Comparison of ENCODE assay signal across 9 cellular contexts in the genomic region with DNA sequence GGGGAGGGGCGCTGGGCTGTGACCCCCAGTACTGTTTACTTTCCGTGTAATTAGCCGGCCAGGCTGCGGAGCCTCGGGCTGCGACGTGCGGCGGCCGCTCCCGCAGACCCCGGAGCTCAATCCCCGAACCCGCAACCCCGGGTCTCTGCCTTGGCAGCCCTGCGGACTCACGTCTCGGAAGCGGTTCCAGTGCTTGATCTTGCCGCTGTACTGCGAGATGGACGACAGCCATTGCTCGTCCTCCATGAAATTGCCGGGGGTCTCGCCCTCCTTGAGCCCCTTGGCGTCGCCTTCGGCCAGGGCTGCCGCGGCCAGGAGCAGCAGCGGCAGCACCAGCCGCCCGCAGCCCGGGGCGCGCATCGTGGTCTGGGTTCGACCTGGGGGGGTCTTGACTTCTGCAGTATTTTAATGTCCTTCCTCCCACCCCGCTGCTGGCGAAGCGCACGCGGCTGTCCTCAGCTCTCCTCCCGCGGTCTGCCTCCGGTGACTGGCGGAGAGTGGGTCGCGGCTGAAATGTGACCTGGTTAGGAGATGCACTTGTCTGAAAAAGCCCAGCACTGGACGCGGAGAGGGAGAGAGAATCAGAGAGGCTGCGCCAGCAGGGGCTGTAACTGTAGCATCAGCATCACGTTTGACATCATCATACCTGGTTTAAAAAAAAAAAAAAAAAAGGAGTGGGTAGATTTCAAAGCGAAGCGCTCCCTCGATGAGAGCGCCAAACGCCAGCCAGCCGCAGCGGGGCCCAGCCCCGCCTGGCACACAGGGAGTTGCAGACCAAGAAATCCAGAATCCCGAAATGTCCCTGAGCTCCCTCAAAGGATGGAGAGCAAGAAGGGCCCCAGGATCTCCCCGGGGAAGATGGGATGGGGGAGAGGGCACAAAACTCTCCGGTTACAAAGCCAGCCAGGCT. TPM values are rescaled to one million over a fixed set of nuclear protein-coding genes. Genes with fewer than 3 reads are reported as not detected.
A peak's percentile ranks its signal among the peaks of the same experiment; 100 is the strongest.
DNase-seq lines count a peak whose midpoint lies in the region; ATAC-seq and TF ChIP-seq lines count a peak whose summit lies in the region.
"Had no signal": no experiment of that assay in that cellular context is flagged by ENCODE, and none has a peak within 500 bp of the region (broad histone marks: within the 10 kb centered on the region; RNA-seq: fewer than 3 reads in every experiment).

TSS of gene SPOCK2 (minus strand) at position 583 of the 910 bp plus-strand sequence. CDS start at position 360, 223 bp downstream.

- in situ Hi-C loops in GM13976 (cut with MboI; ENCODE audit: low sequenced_read_pairs, unreplicated experiment) (no loop called here), brain microvascular endothelial cell (cut with HindIII; ENCODE audit: low pct_ligation_motif_present, low sequenced_read_pairs) (no loop called here)

- ATAC-seq in WTC11 (peak; percentile 8), GM21529 (IDR thresholded peaks at IDR 0.05; ENCODE audit: unreplicated experiment) (no peak)

- H3K27ac ChIP-seq in brain microvascular endothelial cell, result no peak within 1 kb of the TSS
- H3K27ac ChIP-seq: KMS-11 had no signal

- peaks cover 55% of the 10 kb centered on the region for H3K27me3 Mint-ChIP-seq in WTC11 (ENCODE audit: low read depth)

- peaks cover 24% of the 10 kb centered on the region for H3K4me1 Mint-ChIP-seq in WTC11

- POLR2A ChIA-PET in WTC11 (lab: Charles Lee), result interaction anchor here (0.5 to 1.7 kb wide), 6 partner anchors 127 to 224 kb away, joined by 3 to 8 read pairs (median 6); partner anchors contain the start of genes ANAPC16, ASCC1 and DDIT4

- no peak within 1 kb of the TSS for H3K27ac Mint-ChIP-seq in WTC11

- H3K36me3 Mint-ChIP-seq in WTC11, result no peaks in the 10 kb centered on the region

- peak within 1 kb of the TSS; percentile 82 for H3K4me3 Mint-ChIP-seq in WTC11

- no peaks in the 10 kb centered on the region for H3K9me3 Mint-ChIP-seq in WTC11

- DNase-seq in GM13976 (ENCODE audit: low spot score), result peak; percentile 68
- peak; percentile 40 for DNase-seq in WTC11 (ENCODE audit: low spot score)
- DNase-seq in brain microvascular endothelial cell, result no peak
- DNase-seq in left kidney (ENCODE audit: low read depth, low spot score), result peak; percentile 94
- DNase-seq in stimulated activated CD4-positive, alpha-beta T cell treated with anti-CD3 and anti-CD28 coated beads, Interleukin-2, amount 100 ng/mL, for 24 hours, result peak; percentile 64 to 67
- DNase-seq in GM19240 (ENCODE audit: insufficient read length, low spot score), result no peak
- no peak for DNase-seq in foreskin melanocyte

- peaks cover 22% of the 10 kb centered on the region for H3K27me3 ChIP-seq in brain microvascular endothelial cell (replicated peaks)

- CTCF ChIA-PET in WTC11 (lab: Charles Lee), result interaction anchor here (0.5 to 3.8 kb wide), 15 partner anchors 18 to 479 kb away, joined by 3 to 32 read pairs (median 4); no protein-coding TSS in a partner anchor

- no peaks in the 10 kb centered on the region for H3K36me3 ChIP-seq in brain microvascular endothelial cell (replicated peaks)

- H3K4me3 ChIP-seq in brain microvascular endothelial cell (ENCODE audit: low read depth, low read length), result peak within 1 kb of the TSS; percentile 17

- no peak for TF ChIP-seq CTCF in GM13976 (IDR thresholded peaks at IDR 0.05; ENCODE audit: borderline replicate concordance, control extremely low read depth, extremely low read depth, insufficient read depth, missing control alignments)
- TF ChIP-seq CTCF in WTC11 (IDR thresholded peaks at IDR 0.05), result no peak
- no peak for TF ChIP-seq CTCF in brain microvascular endothelial cell (IDR thresholded peaks at IDR 0.05; ENCODE audit: low read depth, low read length, missing control alignments)

TF ChIP-seq in WTC11, 78 proteins besides CTCF, POLR2A, EP300 and RAD21:
- TF ChIP-seq CREB1 (CRISPR knock-in tag; IDR thresholded peaks at IDR 0.05), result no peak
- TF ChIP-seq, protein P1, sequence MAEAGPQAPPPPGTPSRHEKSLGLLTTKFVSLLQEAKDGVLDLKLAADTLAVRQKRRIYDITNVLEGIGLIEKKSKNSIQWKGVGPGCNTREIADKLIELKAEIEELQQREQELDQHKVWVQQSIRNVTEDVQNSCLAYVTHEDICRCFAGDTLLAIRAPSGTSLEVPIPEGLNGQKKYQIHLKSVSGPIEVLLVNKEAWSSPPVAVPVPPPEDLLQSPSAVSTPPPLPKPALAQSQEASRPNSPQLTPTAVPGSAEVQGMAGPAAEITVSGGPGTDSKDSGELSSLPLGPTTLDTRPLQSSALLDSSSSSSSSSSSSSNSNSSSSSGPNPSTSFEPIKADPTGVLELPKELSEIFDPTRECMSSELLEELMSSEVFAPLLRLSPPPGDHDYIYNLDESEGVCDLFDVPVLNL (CRISPR knock-in tag; IDR thresholded peaks at IDR 0.05; ENCODE audit: borderline replicate concordance, low read depth), result no peak
- TF ChIP-seq, protein P2, sequence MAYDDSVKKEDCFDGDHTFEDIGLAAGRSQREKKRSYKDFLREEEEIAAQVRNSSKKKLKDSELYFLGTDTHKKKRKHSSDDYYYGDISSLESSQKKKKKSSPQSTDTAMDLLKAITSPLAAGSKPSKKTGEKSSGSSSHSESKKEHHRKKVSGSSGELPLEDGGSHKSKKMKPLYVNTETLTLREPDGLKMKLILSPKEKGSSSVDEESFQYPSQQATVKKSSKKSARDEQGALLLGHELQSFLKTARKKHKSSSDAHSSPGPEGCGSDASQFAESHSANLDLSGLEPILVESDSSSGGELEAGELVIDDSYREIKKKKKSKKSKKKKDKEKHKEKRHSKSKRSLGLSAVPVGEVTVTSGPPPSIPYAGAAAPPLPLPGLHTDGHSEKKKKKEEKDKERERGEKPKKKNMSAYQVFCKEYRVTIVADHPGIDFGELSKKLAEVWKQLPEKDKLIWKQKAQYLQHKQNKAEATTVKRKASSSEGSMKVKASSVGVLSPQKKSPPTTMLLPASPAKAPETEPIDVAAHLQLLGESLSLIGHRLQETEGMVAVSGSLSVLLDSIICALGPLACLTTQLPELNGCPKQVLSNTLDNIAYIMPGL (CRISPR knock-in tag; IDR thresholded peaks at IDR 0.05), result 0 out of 2 replicates have a peak, but pooled peaks have one; percentile 11
- no peak for TF ChIP-seq CBFB (CRISPR knock-in tag; IDR thresholded peaks at IDR 0.05; ENCODE audit: low read depth)
- TF ChIP-seq, protein P3, sequence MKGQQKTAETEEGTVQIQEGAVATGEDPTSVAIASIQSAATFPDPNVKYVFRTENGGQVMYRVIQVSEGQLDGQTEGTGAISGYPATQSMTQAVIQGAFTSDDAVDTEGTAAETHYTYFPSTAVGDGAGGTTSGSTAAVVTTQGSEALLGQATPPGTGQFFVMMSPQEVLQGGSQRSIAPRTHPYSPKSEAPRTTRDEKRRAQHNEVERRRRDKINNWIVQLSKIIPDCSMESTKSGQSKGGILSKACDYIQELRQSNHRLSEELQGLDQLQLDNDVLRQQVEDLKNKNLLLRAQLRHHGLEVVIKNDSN (CRISPR knock-in tag; IDR thresholded peaks at IDR 0.05), result 0 out of 2 replicates have a peak, but pooled peaks have one; percentile 1
- TF ChIP-seq FOXK1 (CRISPR knock-in tag; IDR thresholded peaks at IDR 0.05), result no peak

RNA-seq across cellular contexts. Expression of gene SPOCK2, which starts in this region (rescaled TPM):
- total RNA-seq in WTC11 (2021), result 4.0 to 4.7 TPM (median 4.1 TPM) in 3 replicates

Comparison
In these comparisons a context has a peak if more than half of its experiments do, and no peak if none do; other contexts are left out.
1. DNase-seq: peak in GM13976 (single experiment), WTC11 (single experiment), left kidney (single experiment) and stimulated activated CD4-positive, alpha-beta T cell treated with anti-CD3 and anti-CD28 coated beads, Interleukin-2, amount 100 ng/mL, for 24 hours (2 of 2); none in brain microvascular endothelial cell (single experiment), GM19240 (single experiment) and foreskin melanocyte (single experiment).